ENCODE assay signal across 22 cellular contexts in the genomic region with DNA sequence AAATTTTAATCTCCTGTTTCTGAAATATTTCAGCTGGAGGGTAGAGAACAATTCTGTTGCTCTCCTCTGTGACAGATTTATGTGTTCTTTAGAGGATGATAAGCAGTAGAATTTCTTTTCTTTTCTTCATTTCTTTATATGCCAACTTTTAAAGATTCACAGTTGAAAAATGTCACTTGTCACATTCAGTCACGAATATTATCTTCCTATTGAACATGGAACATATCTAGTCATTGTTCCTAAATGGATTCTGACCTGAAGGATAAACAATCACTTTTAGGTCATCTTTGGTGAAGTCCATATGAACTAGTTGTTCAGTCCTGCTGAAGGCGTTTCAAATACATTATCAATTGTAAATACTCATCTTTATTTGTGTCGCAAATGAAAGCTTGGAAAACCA.
DNase-seq lines count a peak whose midpoint lies in the region; ATAC-seq and TF ChIP-seq lines count a peak whose summit lies in the region.
"Had no signal": no experiment of that assay in that cellular context is flagged by ENCODE, and none has a peak within 500 bp of the region (broad histone marks: within the 10 kb centered on the region; RNA-seq: fewer than 3 reads in every experiment).

No MANE protein-coding gene starts in this region.

- H2AFZ ChIP-seq in GM23248, result peak overlapping the region; percentile 52; the same call in 1 of the 2 replicates
- H2AFZ ChIP-seq in SK-N-SH (ENCODE audit: low read depth), result no peak overlapping the region
- H2AFZ ChIP-seq in trophoblast cell (ENCODE audit: insufficient read depth, low read length, poor library complexity), result no peak overlapping the region

- POLR2A ChIA-PET in SK-N-SH (lab: Yijun Ruan, JAX), result no interaction called here

- no peak for TF ChIP-seq POLR2A in spleen (IDR thresholded peaks at IDR 0.05)

- no peak overlapping the region for H3K4ac ChIP-seq in trophoblast cell (ENCODE audit: low read depth, low read length)

- H3K4me2 ChIP-seq in GM23248 (ENCODE audit: unreplicated experiment), result no peak overlapping the region
- H3K4me2 ChIP-seq in SK-N-SH, result no peak overlapping the region
- H3K4me2 ChIP-seq in trophoblast cell (ENCODE audit: low read length), result no peak overlapping the region

- H3K9me3 ChIP-seq in GM23248 (ENCODE audit: low read depth), result no peaks in the 10 kb centered on the region
- no peaks in the 10 kb centered on the region for H3K9me3 ChIP-seq in SK-N-SH
- no peaks in the 10 kb centered on the region for H3K9me3 ChIP-seq in spleen
- H3K9me3 ChIP-seq in trophoblast cell (ENCODE audit: insufficient read depth, low read depth, low read length), result no peaks in the 10 kb centered on the region

- H3K4me1 ChIP-seq in GM23248 (ENCODE audit: insufficient read depth), result peaks cover 15% of the 10 kb centered on the region
- H3K4me1 ChIP-seq in SK-N-SH (ENCODE audit: control insufficient read depth in 1 of 2, insufficient read depth in 2 of 2, low read depth in 1 of 2, low read length in 1 of 2), result peaks cover 0 to 12% of the 10 kb centered on the region in 2 experiments; a peak in 3 of 4 replicates
- H3K4me1 ChIP-seq in foreskin keratinocyte, result peaks cover 27% of the 10 kb centered on the region
- no peaks in the 10 kb centered on the region for H3K4me1 ChIP-seq in spleen
- peaks cover 0 to 6% of the 10 kb centered on the region in 2 experiments for H3K4me1 ChIP-seq in trophoblast cell (ENCODE audit: control insufficient read depth in 1 of 2, insufficient read depth in 2 of 2, low read length in 2 of 2)

- no peak overlapping the region for H3K18ac ChIP-seq in trophoblast cell (ENCODE audit: low read length)

- H3K14ac ChIP-seq in trophoblast cell (ENCODE audit: low read length), result no peak overlapping the region

- H3K9me2 ChIP-seq in GM23248 (ENCODE audit: insufficient read depth) (no peaks in the 10 kb centered on the region), SK-N-SH (no peaks in the 10 kb centered on the region)

- H3K36me3 ChIP-seq in GM23248 (ENCODE audit: low read depth) (no peaks in the 10 kb centered on the region), SK-N-SH (replicated peaks in 1 of 2; ENCODE audit: control insufficient read depth in 1 of 2, insufficient read depth in 2 of 2, low read length in 1 of 2) (no peaks in the 10 kb centered on the region), spleen (no peaks in the 10 kb centered on the region), trophoblast cell (ENCODE audit: control insufficient read depth in 1 of 2, insufficient read depth in 2 of 2, low read length in 2 of 2) (no peaks in the 10 kb centered on the region)

- peaks cover 10% of the 10 kb centered on the region for H3F3A ChIP-seq in GM23248 (ENCODE audit: insufficient read depth)
- H3F3A ChIP-seq in SK-N-SH (replicated peaks; ENCODE audit: insufficient read depth), result peaks cover 11% of the 10 kb centered on the region

- DNase-seq in GM23248, result no peak
- no peak for DNase-seq in SK-N-SH
- DNase-seq in foreskin keratinocyte, result no peak
- no peak for DNase-seq in spleen
- DNase-seq in epidermal melanocyte (ENCODE audit: insufficient read length, low spot score), result no peak
- no peak for DNase-seq in ureter (ENCODE audit: low spot score)
- no peak for DNase-seq in trophoblast cell
- DNase-seq: C1 segment of cervical spinal cord; CD4-positive, alpha-beta memory T cell; COR-L47; DMS 273 treated with DMSO at 0.1 percent for 48 hours; DMS79; Kasumi-1; NCI-H1092 treated with DMSO at 0.1 percent for 48 hours; NCI-H1436; NCI-H187; NCI-H2171 treated with DMSO at 0.1 percent for 48 hours; NCI-H345; NCI-H524; NCI-H774; T-helper 1 cell had no signal

- CTCF ChIA-PET in SK-N-SH (lab: Yijun Ruan, JAX), result no interaction called here

- H2BK120ac ChIP-seq in trophoblast cell (ENCODE audit: insufficient read depth, low read length, poor library complexity), result no peak overlapping the region

- H4K8ac ChIP-seq in trophoblast cell (ENCODE audit: low read depth, low read length), result no peak overlapping the region

- WGBS in GM23248 (ENCODE audit: low coverage in 1 of 2, low lambda C conversion rate in 2 of 2, missing lambda C conversion rate in 2 of 2), 2 experiments, result 75 to 76% methylated on average over 3 of the region's 3 CpGs
- 76% methylated on average over 3 of the region's 3 CpGs for WGBS in SK-N-SH (ENCODE audit: low lambda C conversion rate)
- 75 to 83% (median 76%) methylated on average over 3 of the region's 3 CpGs for WGBS in spleen, 5 donors
- WGBS in trophoblast cell (ENCODE audit: extremely low coverage, insufficient coverage, insufficient read length), result no CpG with 5 or more reads among the region's 3 CpGs

- TF ChIP-seq CTCF in SK-N-SH (IDR thresholded peaks at IDR 0.05) (no peak), foreskin keratinocyte (conservative IDR thresholded peaks at IDR 0.05) (no peak), spleen (IDR thresholded peaks at IDR 0.05 in 8 of 11, conservative IDR thresholded peaks at IDR 0.05 in 3 of 11) (no peak)

- H3K27me3 ChIP-seq in GM23248 (replicated peaks; ENCODE audit: insufficient read depth) (no peaks in the 10 kb centered on the region), SK-N-SH (ENCODE audit: insufficient read depth) (no peaks in the 10 kb centered on the region), foreskin keratinocyte (no peaks in the 10 kb centered on the region), spleen (replicated peaks in 1 of 7) (no peaks in the 10 kb centered on the region), trophoblast cell (ENCODE audit: insufficient read depth, low read length) (no peaks in the 10 kb centered on the region)

- no peak overlapping the region for H2BK12ac ChIP-seq in trophoblast cell (ENCODE audit: low read length)

- H3K79me2 ChIP-seq in GM23248 (ENCODE audit: insufficient read depth) (no peaks in the 10 kb centered on the region), SK-N-SH (ENCODE audit: insufficient read depth) (no peaks in the 10 kb centered on the region), trophoblast cell (ENCODE audit: control insufficient read depth, insufficient read depth, low read length, poor library complexity) (no peaks in the 10 kb centered on the region)

- in situ Hi-C loops in GM23248 (cut with MboI), result no loop called here

- H4K20me1 ChIP-seq in GM23248 (ENCODE audit: insufficient read depth) (no peaks in the 10 kb centered on the region), SK-N-SH (ENCODE audit: insufficient read depth) (no peaks in the 10 kb centered on the region)

- peak; percentile 27 to 46; a peak in 1 of 4 replicates for TF ChIP-seq EP300 in SK-N-SH (IDR thresholded peaks at IDR 0.05; ENCODE audit: borderline replicate concordance in 1 of 2, low read depth in 1 of 2, low read length in 1 of 2)

- no peak overlapping the region for H4K12ac ChIP-seq in trophoblast cell (ENCODE audit: low read depth, low read length)

- H2BK5ac ChIP-seq in trophoblast cell (ENCODE audit: low read depth, low read length, poor library complexity), result no peak overlapping the region

- intact Hi-C loops in spleen (cut with DNase I; ENCODE audit: low total_unique reads), result no loop called here

- no peaks in the 10 kb centered on the region for H3K79me1 ChIP-seq in trophoblast cell (ENCODE audit: low read length)

- H3K27ac ChIP-seq in GM23248 (no peak overlapping the region), SK-N-SH (ENCODE audit: low read depth in 2 of 2, low read length in 1 of 2) (peak overlapping the region in 1 of 2 experiments; percentile 38; a peak in 2 of 4 replicates), foreskin keratinocyte (peak overlapping the region; percentile 76), spleen (no peak overlapping the region), trophoblast cell (ENCODE audit: low read depth, low read length) (no peak overlapping the region)

- no peak for TF ChIP-seq RAD21 in SK-N-SH (IDR thresholded peaks at IDR 0.05; ENCODE audit: low read length)

- H3K9ac ChIP-seq in GM23248, result no peak overlapping the region
- H3K9ac ChIP-seq in SK-N-SH, result no peak overlapping the region
- no peak overlapping the region for H3K9ac ChIP-seq in trophoblast cell (ENCODE audit: low read length)

- H4K91ac ChIP-seq in trophoblast cell (ENCODE audit: low read depth, low read length), result no peak overlapping the region

- H3K4me3 ChIP-seq in GM23248 (no peak overlapping the region), SK-N-SH (ENCODE audit: low read depth in 2 of 2, low read length in 1 of 2) (no peak overlapping the region), spleen (no peak overlapping the region), trophoblast cell (ENCODE audit: low read depth, low read length) (no peak overlapping the region)

- no peak for ATAC-seq in foreskin keratinocyte
- ATAC-seq: HepG2 had no signal

- H3K23ac ChIP-seq in trophoblast cell (ENCODE audit: low read length), result no peak overlapping the region

- H2AK5ac ChIP-seq in trophoblast cell (ENCODE audit: low read length), result no peak overlapping the region

TF ChIP-seq in SK-N-SH, 30 proteins besides CTCF, POLR2A, EP300 and RAD21:
- TF ChIP-seq MXI1 (IDR thresholded peaks at IDR 0.05; ENCODE audit: low read depth, low read length), result no peak
- TF ChIP-seq TAF1 (IDR thresholded peaks at IDR 0.05; ENCODE audit: borderline replicate concordance, low read depth, low read length), result no peak
- TF ChIP-seq, protein P1, sequence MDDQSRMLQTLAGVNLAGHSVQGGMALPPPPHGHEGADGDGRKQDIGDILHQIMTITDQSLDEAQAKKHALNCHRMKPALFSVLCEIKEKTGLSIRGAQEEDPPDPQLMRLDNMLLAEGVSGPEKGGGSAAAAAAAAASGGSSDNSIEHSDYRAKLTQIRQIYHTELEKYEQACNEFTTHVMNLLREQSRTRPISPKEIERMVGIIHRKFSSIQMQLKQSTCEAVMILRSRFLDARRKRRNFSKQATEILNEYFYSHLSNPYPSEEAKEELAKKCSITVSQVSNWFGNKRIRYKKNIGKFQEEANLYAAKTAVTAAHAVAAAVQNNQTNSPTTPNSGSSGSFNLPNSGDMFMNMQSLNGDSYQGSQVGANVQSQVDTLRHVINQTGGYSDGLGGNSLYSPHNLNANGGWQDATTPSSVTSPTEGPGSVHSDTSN (IDR thresholded peaks at IDR 0.05), result peak; percentile 82
- peak; percentile 38; the same call in 1 of the 2 replicates for TF ChIP-seq JUND (IDR thresholded peaks at IDR 0.05)
- no peak for TF ChIP-seq CHD2 (IDR thresholded peaks at IDR 0.05; ENCODE audit: low read length, partially characterized antibody)
- TF ChIP-seq TCF12 (IDR thresholded peaks at IDR 0.05), result peak; percentile 85
- TF ChIP-seq GABPA (IDR thresholded peaks at IDR 0.05; ENCODE audit: low read depth), result no peak
- no peak for TF ChIP-seq GATA2 (CRISPR knock-in tag; IDR thresholded peaks at IDR 0.05)
